Comparison of ENCODE assay signal across 25 cellular contexts in genomic region chr12:110251381-110251780, GRCh38.
"Had no signal": no experiment of that assay in that cellular context is flagged by ENCODE, and none has a peak within 500 bp of the region (broad histone marks: within the 10 kb centered on the region; RNA-seq: fewer than 3 reads in every experiment).

No MANE protein-coding gene starts in this region.

- H3K27ac Mint-ChIP-seq: memory B cell, mesothelial cell of epicardium, natural killer cell, neural progenitor cell, progenitor cell of endocrine pancreas had no signal

- H3K27me3 Mint-ChIP-seq: progenitor cell of endocrine pancreas had no signal

- H3K4me3 Mint-ChIP-seq: memory B cell, mesothelial cell of epicardium, natural killer cell, neural progenitor cell had no signal

- H3K9me3 ChIP-seq: esophagus muscularis mucosa, gastroesophageal sphincter, lower lobe of right lung, ovary, sigmoid colon, stomach, thoracic aorta had no signal

- DNase-seq: central memory CD4-positive, alpha-beta T cell; cortex of kidney; dorsolateral prefrontal cortex; effector CD8-positive, alpha-beta T cell; glutamatergic neuron; lower lobe of right lung; natural killer cell; nucleus accumbens; ovary; sigmoid colon; small intestine; stimulated activated CD4-positive, alpha-beta T cell treated with anti-CD3 and anti-CD28 coated beads, Interleukin-12 subunit alpha, Interleukin-12 subunit beta, amount 100 ng/mL, for 4 hours; stimulated activated naive CD4-positive, alpha-beta T cell; stomach; substantia nigra; trophoblast cell had no signal

- H3K36me3 Mint-ChIP-seq: mesothelial cell of epicardium, natural killer cell had no signal

- H3K9me3 Mint-ChIP-seq: memory B cell, mesothelial cell of epicardium, natural killer cell, neural progenitor cell had no signal

- H3K4me3 ChIP-seq: dorsolateral prefrontal cortex, esophagus muscularis mucosa, gastroesophageal sphincter, hepatocyte, lower lobe of right lung, neural progenitor cell, ovary, sigmoid colon, stomach, thoracic aorta had no signal

- H3K27ac ChIP-seq: epithelial cell of prostate, gastroesophageal sphincter, hepatocyte, lower lobe of right lung, neural progenitor cell, ovary, stomach had no signal

- H3K27me3 ChIP-seq: dorsolateral prefrontal cortex, esophagus muscularis mucosa, gastroesophageal sphincter, hepatocyte, neural progenitor cell, ovary, sigmoid colon, stomach had no signal

- H3K4me1 Mint-ChIP-seq: memory B cell, natural killer cell had no signal

- ATAC-seq: gastroesophageal sphincter, lower lobe of right lung, natural killer cell had no signal
